8 cellular contexts compared by ENCODE assay signal in the genomic region with DNA sequence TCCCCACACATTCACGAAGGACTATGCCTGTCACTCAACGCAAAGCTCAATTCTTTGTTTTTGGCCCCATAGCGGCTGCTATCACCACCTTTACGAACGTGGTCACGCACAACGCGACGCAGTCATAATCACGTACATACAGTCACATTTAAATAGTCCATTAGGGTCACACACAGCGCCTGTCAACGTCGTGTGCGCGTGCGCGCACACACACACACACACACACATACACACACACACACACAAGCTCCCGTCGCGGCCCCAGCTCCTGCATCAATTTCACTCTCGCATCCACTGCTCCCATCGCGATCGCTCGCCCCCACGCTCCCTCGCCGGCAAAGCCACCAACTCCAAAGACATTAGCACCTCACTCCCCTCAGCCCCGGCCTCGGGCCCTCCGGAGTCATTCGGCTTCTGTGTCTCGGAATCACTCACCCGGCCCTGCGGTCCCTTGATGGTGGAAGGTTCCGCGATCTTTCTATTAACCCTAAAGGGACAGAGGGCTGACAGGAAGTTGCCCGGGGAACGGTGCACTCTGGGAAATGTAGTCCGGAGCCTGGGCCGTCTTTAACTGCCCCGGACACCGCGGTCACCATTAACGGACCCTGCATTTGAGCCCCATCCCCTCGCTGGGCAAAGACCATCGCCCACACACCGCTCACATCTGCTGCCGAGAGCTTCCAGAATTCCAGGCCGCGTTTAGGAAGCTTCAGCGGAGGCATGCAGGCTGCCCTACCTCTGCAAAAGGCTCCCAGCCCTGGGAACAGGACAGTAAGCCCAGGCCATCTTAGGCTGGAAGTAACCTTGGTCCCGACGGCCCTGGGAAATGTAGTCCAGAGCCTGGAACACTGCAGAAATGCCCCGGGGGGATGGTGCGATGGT. TPM values are rescaled to one million over a fixed set of nuclear protein-coding genes. Genes with fewer than 3 reads are reported as not detected.
DNase-seq lines count a peak whose midpoint lies in the region; ATAC-seq and TF ChIP-seq lines count a peak whose summit lies in the region.

A gene (minus strand): TSS at position 486 of the 882 bp plus-strand sequence. CDS start 12,768 bp downstream, outside the sequence.

- H3K36me3 Mint-ChIP-seq in neural crest cell (ENCODE audit: low read depth): peaks cover 50% of the 10 kb centered on the region

- DNase-seq in D341Med (ENCODE audit: low spot score) (peak; percentile 87), HuH-7.5 (ENCODE audit: low spot score) (peak; percentile 68), RWPE1 (ENCODE audit: low spot score) (peak; percentile 79), activated gamma-delta T cell (lab: John Stamatoyannopoulos, UW) (peak; percentile 47), foreskin fibroblast (peak; percentile 86 to 96), neural crest cell (ENCODE audit: low read depth, low spot score) (peak; percentile 74)
- DNase-seq in stimulated activated naive CD8-positive, alpha-beta T cell treated with anti-CD3 and anti-CD28 coated beads, Interleukin-15, amount 100 ng/mL, for 72 hours: peak; percentile 86 to 91

- H3K27ac ChIP-seq in RWPE1: peak within 1 kb of the TSS; percentile 85

- H3K27ac Mint-ChIP-seq in neural crest cell (ENCODE audit: unreplicated experiment): no peak within 1 kb of the TSS
- H3K27ac Mint-ChIP-seq in stimulated activated naive CD8-positive, alpha-beta T cell treated with anti-CD3 and anti-CD28 coated beads, Interleukin-15, amount 100 ng/mL, for 72 hours: peak within 1 kb of the TSS; percentile 23 to 73

- POLR2A ChIA-PET in RWPE1 (lab: Yijun Ruan, JAX; ENCODE audit: low non-redundant PET): interaction anchor here (0.5 to 0.9 kb wide), 4 partner anchors 10 to 431 kb away, joined by 4 to 11 read pairs (median 4); a partner anchor contains a TSS

- no peaks in the 10 kb centered on the region for H3K27me3 Mint-ChIP-seq in neural crest cell (ENCODE audit: low read depth)
- no peaks in the 10 kb centered on the region for H3K27me3 Mint-ChIP-seq in stimulated activated naive CD8-positive, alpha-beta T cell treated with anti-CD3 and anti-CD28 coated beads, Interleukin-15, amount 100 ng/mL, for 72 hours

- H3K4me3 Mint-ChIP-seq in neural crest cell: no peak within 1 kb of the TSS
- H3K4me3 Mint-ChIP-seq in stimulated activated naive CD8-positive, alpha-beta T cell treated with anti-CD3 and anti-CD28 coated beads, Interleukin-15, amount 100 ng/mL, for 72 hours: no peak within 1 kb of the TSS

- TF ChIP-seq CTCF in RWPE1 (conservative IDR thresholded peaks at IDR 0.05; ENCODE audit: low read depth): no peak
- no peak for TF ChIP-seq CTCF in foreskin fibroblast (IDR thresholded peaks at IDR 0.05; ENCODE audit: low read depth, low read length)
- no peak for TF ChIP-seq CTCF in neural crest cell (conservative IDR thresholded peaks at IDR 0.05)

- H3K9me3 Mint-ChIP-seq in neural crest cell: peaks cover 16% of the 10 kb centered on the region
- H3K9me3 Mint-ChIP-seq in stimulated activated naive CD8-positive, alpha-beta T cell treated with anti-CD3 and anti-CD28 coated beads, Interleukin-15, amount 100 ng/mL, for 72 hours: peaks cover 17 to 22% of the 10 kb centered on the region in 2 donors

- CTCF ChIA-PET in RWPE1 (lab: Yijun Ruan, JAX): no interaction called here

- ATAC-seq in GM21447 (IDR thresholded peaks at IDR 0.05; ENCODE audit: unreplicated experiment): peak; percentile 89
- ATAC-seq in stimulated activated naive CD8-positive, alpha-beta T cell treated with anti-CD3 and anti-CD28 coated beads, Interleukin-15, amount 100 ng/mL, for 72 hours: peak; percentile 98

- H3K4me1 Mint-ChIP-seq in neural crest cell: no peaks in the 10 kb centered on the region
- H3K4me1 Mint-ChIP-seq in stimulated activated naive CD8-positive, alpha-beta T cell treated with anti-CD3 and anti-CD28 coated beads, Interleukin-15, amount 100 ng/mL, for 72 hours: no peaks in the 10 kb centered on the region

- H3K4me3 ChIP-seq in foreskin fibroblast (ENCODE audit: low read depth in 1 of 2, low read length in 2 of 2): peak within 1 kb of the TSS; percentile 73 to 96

RNA-seq across cellular contexts. Expression of the gene that starts here (rescaled TPM):
- total RNA-seq in neural crest cell: 11.3 and 12.5 TPM in 2 replicates

Comparison
In these comparisons a context has a peak if more than half of its experiments do, and no peak if none do; other contexts are left out.
1. Peak in every context shown above with its lines: DNase-seq, ATAC-seq, H3K4me3 ChIP-seq and H3K27ac ChIP-seq.